In genomic region chr12:69492739-69493138, GRCh38 we compare ENCODE assay signal across 36 cellular contexts.
"Had no signal": no experiment of that assay in that cellular context is flagged by ENCODE, and none has a peak within 500 bp of the region (broad histone marks: within the 10 kb centered on the region; RNA-seq: fewer than 3 reads in every experiment).

No MANE protein-coding gene starts in this region.

- H3K4me3 Mint-ChIP-seq: activated CD4-positive, alpha-beta memory T cell treated with anti-CD3 and anti-CD28 coated beads for 36 hours; activated naive CD4-positive, alpha-beta T cell treated with anti-CD3 and anti-CD28 coated beads for 36 hours; activated T-cell treated with anti-CD3 and anti-CD28 coated beads, Interleukin-2, amount 50 U/mL, for 4 hours; activated T-helper 1 cell treated with anti-CD3 and anti-CD28 coated beads, Interleukin-12 subunit alpha, Interleukin-12 subunit beta, Interleukin-2, Interleukin-4 antibody, amounts not matched to agents 30 ng/mL and 10 ng/mL and 1 ng/mL, durations not matched to agents 14 hours and 24 hours and 36 hours; brain; T-helper 1 cell treated with Interleukin-12 subunit alpha and Interleukin-12 subunit beta and Interleukin-4 antibody, amounts not matched to agents 30 μg/mL and 1 μg/mL, for 36 hours; T-helper 2 cell treated with Interferon-gamma antibody and Interleukin-4, amounts not matched to agents 5 μg/mL and 100 μg/mL, for 36 hours had no signal

- H2AFZ ChIP-seq: PC-9 had no signal

- H3K27ac ChIP-seq: adrenal gland, PC-9, RWPE1 had no signal

- H3K4me1 Mint-ChIP-seq: brain had no signal

- H3K4me3 ChIP-seq: adrenal gland, PC-9 had no signal

- H3K36me3 ChIP-seq: adrenal gland had no signal

- H3K27me3 ChIP-seq: adrenal gland had no signal

- H3K9me3 ChIP-seq: adrenal gland had no signal

- H3K4me2 ChIP-seq: PC-9 had no signal

- FAIRE-seq: bronchial epithelial cell, RCC 7860, TTC549 had no signal

- H3K9me3 Mint-ChIP-seq: activated CD4-positive, alpha-beta memory T cell treated with anti-CD3 and anti-CD28 coated beads for 36 hours; activated naive CD4-positive, alpha-beta T cell treated with anti-CD3 and anti-CD28 coated beads for 36 hours; activated T-helper 1 cell treated with anti-CD3 and anti-CD28 coated beads, Interleukin-12 subunit alpha, Interleukin-12 subunit beta, Interleukin-2, Interleukin-4 antibody, amounts not matched to agents 30 ng/mL and 10 ng/mL and 1 ng/mL, durations not matched to agents 14 hours and 24 hours and 36 hours had no signal

- H3K27me3 Mint-ChIP-seq: activated CD4-positive, alpha-beta memory T cell treated with anti-CD3 and anti-CD28 coated beads for 36 hours; brain had no signal

- H3K27ac Mint-ChIP-seq: activated CD4-positive, alpha-beta memory T cell treated with anti-CD3 and anti-CD28 coated beads for 36 hours; activated naive CD4-positive, alpha-beta T cell treated with anti-CD3 and anti-CD28 coated beads for 36 hours; activated naive CD4-positive, alpha-beta T cell treated with anti-CD3 and anti-CD28 coated beads, Interleukin-2, amount 50 U/mL, for 72 hours; activated T-helper 1 cell treated with anti-CD3 and anti-CD28 coated beads, Interleukin-12 subunit alpha, Interleukin-12 subunit beta, Interleukin-2, Interleukin-4 antibody, amounts not matched to agents 30 ng/mL and 10 ng/mL and 1 ng/mL, durations not matched to agents 14 hours and 24 hours and 36 hours; brain; T-helper 1 cell treated with Interleukin-12 subunit alpha and Interleukin-12 subunit beta and Interleukin-4 antibody, amounts not matched to agents 30 μg/mL and 1 μg/mL, for 36 hours; T-helper 2 cell treated with Interferon-gamma antibody and Interleukin-4, amounts not matched to agents 5 μg/mL and 100 μg/mL, for 36 hours had no signal

- DNase-seq: activated CD4-positive, alpha-beta memory T cell treated with anti-CD3 and anti-CD28 coated beads for 36 hours; activated CD4-positive, alpha-beta T cell treated with anti-CD3 and anti-CD28 coated beads for 4 hours; activated CD4-positive, alpha-beta T cell treated with anti-CD3 and anti-CD28 coated beads, Interleukin-2, amount 50 U/mL, for 1 hour; activated CD4-positive, CD25-positive, alpha-beta regulatory T cell treated with anti-CD3 and anti-CD28 coated beads, Interleukin-2, amount 50 U/mL, for 72 hours; activated CD8-positive, alpha-beta memory T cell treated with anti-CD3 and anti-CD28 coated beads, Interleukin-2, amount 50 U/mL, for 4 hours; activated gamma-delta T cell treated with Interleukin-2 at 50 U/mL for 16 hours; activated naive CD4-positive, alpha-beta T cell treated with anti-CD3 and anti-CD28 coated beads for 36 hours; activated T-cell treated with anti-CD3 and anti-CD28 coated beads for 4 hours; activated T-cell treated with anti-CD3 and anti-CD28 coated beads, Interleukin-2, amount 50 U/mL, for 4 hours; anterior cingulate cortex; caudate nucleus; cerebellar nuclear complex; Karpas-422; NCI-H1048; NCI-H1105 treated with DMSO at 0.1 percent for 48 hours; NCI-H1436; NCI-H1694; NCI-H1930; NCI-H2107; NCI-H2171; NCI-H510A; NCI-H526; NCI-H748 treated with DMSO at 0.1 percent for 48 hours; PC-9; SIG-M5 had no signal

- ATAC-seq: activated naive CD4-positive, alpha-beta T cell treated with anti-CD3 and anti-CD28 coated beads, Interleukin-2, amount 50 U/mL, for 72 hours; activated T-cell treated with anti-CD3 and anti-CD28 coated beads, Interleukin-2, amount 50 U/mL, for 4 hours; Right ventricle myocardium inferior had no signal
